In the genomic region with DNA sequence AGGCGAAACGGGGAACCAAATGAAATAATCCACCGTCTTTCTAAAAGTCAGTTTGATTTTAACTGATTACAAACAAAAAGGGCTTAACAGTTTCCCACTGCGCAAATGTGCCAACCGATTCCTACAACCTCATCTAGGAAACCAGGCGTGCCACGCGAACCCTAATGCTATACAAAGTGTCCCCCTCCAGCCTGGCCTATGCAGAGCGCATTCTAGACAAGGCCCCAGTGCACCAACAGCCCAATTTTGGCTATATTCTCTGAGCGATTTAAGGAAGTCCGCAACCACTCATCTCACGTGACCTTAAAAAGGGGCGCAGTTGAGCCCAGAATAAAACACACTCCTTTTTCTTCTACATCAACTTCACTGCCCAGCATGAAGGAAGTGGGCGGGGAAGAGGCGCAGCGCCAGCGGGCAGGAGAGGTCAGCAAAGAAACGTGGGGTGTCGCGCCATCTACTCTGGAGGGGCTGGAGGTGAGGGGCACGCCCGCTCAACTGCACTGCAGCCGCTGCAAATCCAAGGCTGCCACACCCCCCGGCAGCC, we compare ENCODE assay signal across 9 cellular contexts. TPM values are rescaled to one million over a fixed set of nuclear protein-coding genes. Genes with fewer than 3 reads are reported as not detected.
DNase-seq lines count a peak whose midpoint lies in the region; ATAC-seq and TF ChIP-seq lines count a peak whose summit lies in the region.
"Had no signal": no experiment of that assay in that cellular context is flagged by ENCODE, and none has a peak within 500 bp of the region (broad histone marks: within the 10 kb centered on the region; RNA-seq: fewer than 3 reads in every experiment).

No MANE protein-coding gene starts in this region.

- H3K4me3 Mint-ChIP-seq in T-cell: peak overlapping the region; percentile 99

- H3K27ac ChIP-seq in effector memory CD4-positive, alpha-beta T cell (ENCODE audit: insufficient read depth, low read length, poor library complexity, severe bottlenecking): peak overlapping the region; percentile 93
- peak overlapping the region; percentile 58 for H3K27ac ChIP-seq in mesenchymal stem cell (ENCODE audit: low read length, poor library complexity, severe bottlenecking)
- peak overlapping the region; percentile 99 to 100 for H3K27ac ChIP-seq in thoracic aorta

- H3K23ac ChIP-seq in mesenchymal stem cell (ENCODE audit: low read length in 2 of 2): no peak overlapping the region

- H3K36me3 ChIP-seq in effector memory CD4-positive, alpha-beta T cell (ENCODE audit: control insufficient read depth, insufficient read depth, low read length): no peaks in the 10 kb centered on the region
- no peaks in the 10 kb centered on the region for H3K36me3 ChIP-seq in mesenchymal stem cell (ENCODE audit: control insufficient read depth in 1 of 2, insufficient read depth in 2 of 2, low read depth in 1 of 2, low read length in 2 of 2)
- no peaks in the 10 kb centered on the region for H3K36me3 ChIP-seq in thoracic aorta

- no peak overlapping the region for H2BK120ac ChIP-seq in mesenchymal stem cell (ENCODE audit: low read depth, low read length)

- DNase-seq in EL (peak; percentile 72), T-cell (peak in 17 of 34 experiments; percentile 12 to 56 (median 33)), mesenchymal stem cell (no peak), thoracic aorta (ENCODE audit: low spot score) (peak; percentile 22), GM03348 (ENCODE audit: low spot score) (no peak)
- DNase-seq in effector memory CD4-positive, alpha-beta T cell: peak in 2 of 3 donors; percentile 26 to 52

- no peaks in the 10 kb centered on the region for H3K27me3 ChIP-seq in effector memory CD4-positive, alpha-beta T cell (replicated peaks; ENCODE audit: control insufficient read depth, insufficient read depth, low read length, poor library complexity, severe bottlenecking)
- no peaks in the 10 kb centered on the region for H3K27me3 ChIP-seq in mesenchymal stem cell (ENCODE audit: control insufficient read depth in 1 of 2, insufficient read depth in 1 of 2, low read length in 2 of 2)
- no peaks in the 10 kb centered on the region for H3K27me3 ChIP-seq in thoracic aorta (replicated peaks; ENCODE audit: insufficient read depth)

- peak overlapping the region in 1 of 2 experiments; percentile 71 for H3K14ac ChIP-seq in mesenchymal stem cell (ENCODE audit: low read length in 2 of 2)

- H4K91ac ChIP-seq in mesenchymal stem cell (ENCODE audit: low read length): no peak overlapping the region

- peaks cover 8% of the 10 kb centered on the region for H3K36me3 Mint-ChIP-seq in T-cell

- H2BK15ac ChIP-seq in mesenchymal stem cell (ENCODE audit: low read depth, poor library complexity, severe bottlenecking): no peak overlapping the region

- H3K9me3 ChIP-seq in effector memory CD4-positive, alpha-beta T cell (ENCODE audit: control insufficient read depth, low read length): no peaks in the 10 kb centered on the region
- H3K9me3 ChIP-seq in mesenchymal stem cell (ENCODE audit: control insufficient read depth, low read length) (no peaks in the 10 kb centered on the region), thoracic aorta (no peaks in the 10 kb centered on the region)

- no peaks in the 10 kb centered on the region for H3K79me1 ChIP-seq in mesenchymal stem cell (replicated peaks; ENCODE audit: low read length, poor library complexity, severe bottlenecking)

- 6% methylated on average over 23 of the region's 24 CpGs for WGBS in mesenchymal stem cell

- H3K9ac ChIP-seq in mesenchymal stem cell (ENCODE audit: low read length): peak overlapping the region; percentile 95

- peak overlapping the region in 1 of 2 experiments; percentile 61 for H3K4ac ChIP-seq in mesenchymal stem cell (ENCODE audit: low read depth in 1 of 2, low read length in 2 of 2)

- peak overlapping the region; percentile 75 for H2AFZ ChIP-seq in mesenchymal stem cell (ENCODE audit: low read depth, low read length)

- H3K9me3 Mint-ChIP-seq in T-cell: no peaks in the 10 kb centered on the region

- peak overlapping the region in 1 of 2 experiments; percentile 77 for H3K18ac ChIP-seq in mesenchymal stem cell (ENCODE audit: low read depth in 1 of 2, low read length in 2 of 2)

- POLR2A ChIA-PET in T-cell (lab: Charles Lee): no interaction called here

- H3K4me1 Mint-ChIP-seq in T-cell: peaks cover 61 to 68% (median 67%) of the 10 kb centered on the region in 3 donors

- no peak overlapping the region for H2BK5ac ChIP-seq in mesenchymal stem cell (ENCODE audit: low read depth, low read length, poor library complexity, severe bottlenecking)

- peak overlapping the region; percentile 95 for H3K4me2 ChIP-seq in mesenchymal stem cell (ENCODE audit: low read length, poor library complexity, severe bottlenecking)

- no peak overlapping the region for H4K8ac ChIP-seq in mesenchymal stem cell (ENCODE audit: low read length)

- no peak overlapping the region for H2AK5ac ChIP-seq in mesenchymal stem cell (ENCODE audit: low read length, severe bottlenecking)

- TF ChIP-seq CTCF in thoracic aorta (IDR thresholded peaks at IDR 0.05): no peak

- no peak overlapping the region for H2BK12ac ChIP-seq in mesenchymal stem cell (ENCODE audit: low read length in 2 of 2)

- CTCF ChIA-PET in T-cell (lab: Charles Lee): no interaction called here

- peak; percentile 42 for ATAC-seq in GM19455 (IDR thresholded peaks at IDR 0.05; ENCODE audit: unreplicated experiment)
- peak; percentile 22 for ATAC-seq in HG03469 (IDR thresholded peaks at IDR 0.05; ENCODE audit: unreplicated experiment)
- peak; percentile 39 to 49 (median 48) for ATAC-seq in T-cell (replicated peaks in 1 of 4)
- peak; percentile 16 for ATAC-seq in thoracic aorta (ENCODE audit: insufficient number of reproducible peaks, low FRiP score, low read depth)

- peaks cover 34% of the 10 kb centered on the region for H3K4me1 ChIP-seq in effector memory CD4-positive, alpha-beta T cell (ENCODE audit: control insufficient read depth, insufficient read depth, low read length, poor library complexity, severe bottlenecking)
- H3K4me1 ChIP-seq in mesenchymal stem cell (ENCODE audit: control insufficient read depth, insufficient read depth, low read depth, low read length): peaks cover 10% of the 10 kb centered on the region
- H3K4me1 ChIP-seq in thoracic aorta (ENCODE audit: control insufficient read depth in 1 of 2, low read depth in 2 of 2): peaks cover 37 to 65% of the 10 kb centered on the region in 2 donors

- H3K27me3 Mint-ChIP-seq in T-cell: no peaks in the 10 kb centered on the region

- peak overlapping the region; percentile 82 for H3K4me3 ChIP-seq in effector memory CD4-positive, alpha-beta T cell (ENCODE audit: insufficient read depth, low read depth, low read length, poor library complexity, severe bottlenecking)
- H3K4me3 ChIP-seq in mesenchymal stem cell (ENCODE audit: insufficient read depth in 1 of 2, low read depth in 1 of 2, low read length in 2 of 2): peak overlapping the region; percentile 88 to 92
- H3K4me3 ChIP-seq in thoracic aorta: peak overlapping the region; percentile 100

- H3K27ac Mint-ChIP-seq in T-cell: peak overlapping the region; percentile 96 to 97

RNA-seq across cellular contexts. Expression of a gene that starts 0.8 kb away (rescaled TPM):
- total RNA-seq in T-cell (10 to 100 TPM; 43.4 to 53.7 (median 49.6) TPM), thoracic aorta (100 to 1,000 TPM in 1 of 2 donors, 10 to 100 TPM in 1; 65.1 to 134 TPM)
- polyA plus RNA-seq in mesenchymal stem cell (2013, experiment 1 of 2): 8.6 TPM
- polyA plus RNA-seq in mesenchymal stem cell (2013, experiment 2 of 2): 9.0 TPM

RNA-seq across cellular contexts. Expression of a gene that starts 51.7 kb away (rescaled TPM):
- total RNA-seq in T-cell: not detected
- polyA plus RNA-seq in mesenchymal stem cell (2013, experiment 1 of 2): not detected
- polyA plus RNA-seq in mesenchymal stem cell (2013, experiment 2 of 2): not detected
- total RNA-seq in thoracic aorta: not detected
- total RNA-seq: myocyte had no signal

Comparison
In these comparisons a context has a peak if more than half of its experiments do, and no peak if none do; other contexts are left out.
1. DNase-seq: peak in EL (single experiment), effector memory CD4-positive, alpha-beta T cell (2 of 3) and thoracic aorta (single experiment); none in mesenchymal stem cell (single experiment) and GM03348 (single experiment).
2. Peak in every context shown above with its lines, with median percentiles within 50 percentile points of each other: ATAC-seq, H3K27ac ChIP-seq and H3K4me3 ChIP-seq.